Comparison of ENCODE assay signal across 24 cellular contexts in the genomic region with DNA sequence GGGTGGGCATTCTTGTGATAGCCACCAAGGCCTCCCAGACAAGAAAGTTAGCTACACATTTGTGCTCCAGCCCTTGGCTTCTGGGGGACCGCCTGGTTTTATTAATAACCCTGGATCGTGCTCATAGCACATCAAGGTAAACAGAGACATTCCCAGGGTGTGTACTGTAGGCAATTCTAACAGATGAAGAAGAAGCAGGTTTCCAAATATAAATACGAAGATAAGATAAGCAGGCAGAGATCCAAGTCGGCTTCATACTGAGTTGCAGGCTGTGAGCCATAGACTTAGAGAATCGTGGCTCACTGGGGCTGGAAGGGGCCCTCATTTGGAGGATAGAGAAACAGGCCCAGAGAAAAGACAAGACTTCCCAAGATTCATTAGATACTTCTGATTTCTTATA.
"Had no signal": no experiment of that assay in that cellular context is flagged by ENCODE, and none has a peak within 500 bp of the region (broad histone marks: within the 10 kb centered on the region; RNA-seq: fewer than 3 reads in every experiment).

No MANE protein-coding gene starts in this region.

- H3K27me3 ChIP-seq: brain microvascular endothelial cell, cardiac muscle cell, MG63 had no signal

- H3K27me3 Mint-ChIP-seq: T-helper 17 cell had no signal

- H3K4me2 ChIP-seq: KMS-11 had no signal

- ATAC-seq: activated CD4-positive, CD25-positive, alpha-beta regulatory T cell treated with anti-CD3 and anti-CD28 coated beads, Interleukin-2, amount 50 U/mL, for 24 hours; activated CD8-positive, alpha-beta T cell treated with anti-CD3 and anti-CD28 coated beads, Interleukin-2, amount 10 ng/mL, durations not matched to agents 7 days and 5 days; T-helper 17 cell had no signal

- H3K4me3 ChIP-seq: cardiac muscle cell, MG63 had no signal

- H3K9ac ChIP-seq: KMS-11 had no signal

- H3K4me1 Mint-ChIP-seq: T-helper 17 cell had no signal

- H3K4me3 Mint-ChIP-seq: activated CD8-positive, alpha-beta T cell treated with anti-CD3 and anti-CD28 coated beads, Interleukin-2, amount 10 ng/mL, durations not matched to agents 7 days and 5 days; T-helper 17 cell had no signal

- H3K27ac ChIP-seq: brain microvascular endothelial cell, cardiac muscle cell, KMS-11 had no signal

- H3K36me3 ChIP-seq: brain microvascular endothelial cell, cardiac muscle cell, MG63 had no signal

- H3K27ac Mint-ChIP-seq: activated CD8-positive, alpha-beta T cell treated with anti-CD3 and anti-CD28 coated beads, Interleukin-2, amount 10 ng/mL, durations not matched to agents 7 days and 5 days; T-helper 17 cell had no signal

- H3K9me3 ChIP-seq: MG63 had no signal

- DNase-seq: activated CD4-positive, alpha-beta T cell treated with anti-CD3 and anti-CD28 coated beads for 4 hours; activated CD4-positive, alpha-beta T cell treated with anti-CD3 and anti-CD28 coated beads, Interleukin-2, amount 50 U/mL, for 4 hours; activated CD8-positive, alpha-beta memory T cell treated with anti-CD3 and anti-CD28 coated beads, Interleukin-2, amount 50 U/mL, for 48 hours; activated CD8-positive, alpha-beta T cell treated with anti-CD3 and anti-CD28 coated beads, Interleukin-2, amount 10 ng/mL, durations not matched to agents 7 days and 5 days; activated naive CD4-positive, alpha-beta T cell treated with anti-CD3 and anti-CD28 coated beads, Interleukin-2, amount 50 U/mL, for 16 hours; activated T-cell treated with anti-CD3 and anti-CD28 coated beads, Interleukin-2, amount 50 U/mL, for 1 hour; amygdala; brain microvascular endothelial cell; MG63; MV-4-11; NCI-H1105; NCI-H1436; NCI-H1694 treated with DMSO at 0.1 percent for 48 hours; NCI-H2029 treated with DMSO at 0.1 percent for 48 hours; NCI-H345; NCI-H510A; NCI-H526 treated with DMSO at 0.1 percent for 48 hours; NCI-H82; SIG-M5; T-helper 17 cell; T1000 had no signal
